ENCODE assay signal across 8 cellular contexts in genomic region chr16:27179500-27180072, GRCh38. TPM values are rescaled to one million over a fixed set of nuclear protein-coding genes. Genes with fewer than 3 reads are reported as not detected.
DNase-seq lines count a peak whose midpoint lies in the region; ATAC-seq and TF ChIP-seq lines count a peak whose summit lies in the region.

No MANE protein-coding gene starts in this region.

- peak; percentile 79 for TF ChIP-seq CTCF in AG04450 (IDR thresholded peaks at IDR 0.05; ENCODE audit: low read depth, low read length)

- H3K9me3 ChIP-seq in AG04450 (ENCODE audit: control insufficient read depth, insufficient read depth, low read length): no peaks in the 10 kb centered on the region

- POLR2A ChIA-PET in AG04450 (lab: Yijun Ruan, JAX): no interaction called here

- no peaks in the 10 kb centered on the region for H3K27me3 ChIP-seq in AG04450 (ENCODE audit: control insufficient read depth, insufficient read depth, low read length)

- no peak overlapping the region for H3K27ac ChIP-seq in AG04450 (ENCODE audit: low read depth, low read length)

- CTCF ChIA-PET in AG04450 (lab: Charles Lee): interaction anchor here (0.5 to 4.1 kb wide), 30 partner anchors 8 to 669 kb away, joined by 3 to 50 read pairs (median 5); partner anchors contain the start of gene KDM8

- intact Hi-C loops in posterior cingulate gyrus (cut with DNase I): loop anchor here (2.0 to 5.0 kb wide), 2 partner anchors 189 to 278 kb away; no protein-coding TSS in a partner anchor

- DNase-seq in AG04450 (ENCODE audit: low read depth, low spot score) (no peak), SIG-M5 treated with dmso at 0.1 percent for 504 hours (lab: John Stamatoyannopoulos, UW; ENCODE audit: unreplicated experiment) (peak; percentile 82), globus pallidus (ENCODE audit: low spot score) (peak; percentile 58), posterior cingulate gyrus (peak in 7 of 10 donors; percentile 40 to 92 (median 69)), ureter (ENCODE audit: low spot score) (peak; percentile 88)
- peak; percentile 21 to 81 (median 64) for DNase-seq in activated naive CD4-positive, alpha-beta T cell (lab: John Stamatoyannopoulos, UW)

- no peak overlapping the region for H3K4me3 ChIP-seq in AG04450 (ENCODE audit: low read depth, low read length)

- ATAC-seq in GM18873 (IDR thresholded peaks at IDR 0.05; ENCODE audit: low FRiP score, unreplicated experiment): peak; percentile 63
- ATAC-seq in HG03565 (IDR thresholded peaks at IDR 0.05; ENCODE audit: unreplicated experiment): peak; percentile 88

RNA-seq across cellular contexts. Expression of gene KDM8, which starts 23.7 kb away (rescaled TPM):
- 2.5 and 2.8 TPM in 2 replicates for polyA plus RNA-seq in AG04450 (2011; rRNA removed)
- 4.2 and 5.4 TPM in 2 replicates for polyA minus RNA-seq in AG04450 (2011; rRNA and poly(A)+ RNA removed)
- 13.9 TPM for total RNA-seq in ureter
